Comparison of ENCODE assay signal across 9 cellular contexts in the genomic region with DNA sequence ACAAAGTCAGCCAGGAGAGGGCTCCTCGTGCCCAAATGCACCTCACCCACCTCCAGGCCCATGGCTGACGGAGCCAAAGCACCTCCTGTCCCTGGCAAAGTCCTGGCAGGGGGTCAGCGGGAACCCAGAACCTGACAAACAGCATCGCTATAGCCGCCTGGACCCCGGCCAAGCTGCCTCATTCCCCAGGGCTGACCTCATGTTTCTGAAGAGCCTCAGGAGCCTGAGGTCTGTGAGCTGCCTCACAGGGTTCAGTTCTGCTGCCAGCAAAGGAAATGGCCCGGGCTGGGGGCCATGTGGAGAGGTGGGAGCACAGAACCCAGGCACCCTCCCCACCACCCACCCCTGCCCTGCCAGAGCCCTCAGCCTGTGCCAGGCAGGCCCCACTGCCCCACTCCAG. TPM values are rescaled to one million over a fixed set of nuclear protein-coding genes. Genes with fewer than 3 reads are reported as not detected.
DNase-seq lines count a peak whose midpoint lies in the region; ATAC-seq and TF ChIP-seq lines count a peak whose summit lies in the region.
"Had no signal": no experiment of that assay in that cellular context is flagged by ENCODE, and none has a peak within 500 bp of the region (broad histone marks: within the 10 kb centered on the region; RNA-seq: fewer than 3 reads in every experiment).

No MANE protein-coding gene starts in this region.

- peaks cover 0 to 5% (median 0%) of the 10 kb centered on the region in 5 donors for H3K27me3 Mint-ChIP-seq in naive thymus-derived CD8-positive, alpha-beta T cell

- POLR2A ChIA-PET in naive thymus-derived CD8-positive, alpha-beta T cell (lab: Charles Lee): no interaction called here

- no peak overlapping the region for H3K4me3 ChIP-seq in AG10803 (ENCODE audit: low read length)
- H3K4me3 ChIP-seq in cardiac fibroblast (replicated peaks in 1 of 2; ENCODE audit: low read depth in 2 of 2, low read length in 2 of 2): no peak overlapping the region
- H3K4me3 ChIP-seq in lower lobe of right lung: no peak overlapping the region

- H3K4me3 Mint-ChIP-seq in naive thymus-derived CD8-positive, alpha-beta T cell: no peak overlapping the region

- H3K27me3 ChIP-seq in lower lobe of right lung (ENCODE audit: low read depth): no peaks in the 10 kb centered on the region

- no peaks in the 10 kb centered on the region for H3K36me3 ChIP-seq in lower lobe of right lung

- H3K27ac ChIP-seq in lower lobe of right lung: peak overlapping the region; percentile 79

- ATAC-seq in lower lobe of right lung: peak; percentile 70 to 78
- no peak for ATAC-seq in HG03354 (IDR thresholded peaks at IDR 0.05; ENCODE audit: poor library complexity, severe bottlenecking, unreplicated experiment)
- no peak for ATAC-seq in naive thymus-derived CD8-positive, alpha-beta T cell

- H3K27ac Mint-ChIP-seq in naive thymus-derived CD8-positive, alpha-beta T cell: no peak overlapping the region

- H3K4me1 Mint-ChIP-seq in naive thymus-derived CD8-positive, alpha-beta T cell: peaks cover 0 to 7% (median 2%) of the 10 kb centered on the region in 4 donors

- peaks cover 20% of the 10 kb centered on the region for H3K4me1 ChIP-seq in lower lobe of right lung

- DNase-seq in AG10803 (ENCODE audit: low read depth) (peak; percentile 72), M059J (ENCODE audit: low read depth) (peak; percentile 94), cardiac fibroblast (ENCODE audit: low read depth in 2 of 2) (peak; percentile 83 to 85), lower lobe of right lung (peak; percentile 92), GM13977 (ENCODE audit: low spot score) (no peak), NCI-H128 (lab: John Stamatoyannopoulos, UW; ENCODE audit: unreplicated experiment) (no peak)
- no peak for DNase-seq in naive thymus-derived CD8-positive, alpha-beta T cell
- DNase-seq: small intestine had no signal

- H3K36me3 Mint-ChIP-seq in naive thymus-derived CD8-positive, alpha-beta T cell: no peaks in the 10 kb centered on the region

- H3K9me3 Mint-ChIP-seq in naive thymus-derived CD8-positive, alpha-beta T cell: no peaks in the 10 kb centered on the region

- in situ Hi-C loops in GM13977 (cut with MboI; ENCODE audit: low pct_unique_long_range_greater_than_20kb, low sequenced_read_pairs, unreplicated experiment): no loop called here

- no peaks in the 10 kb centered on the region for H3K9me3 ChIP-seq in lower lobe of right lung

- TF ChIP-seq CTCF in AG10803 (conservative IDR thresholded peaks at IDR 0.05; ENCODE audit: low read length) (0 out of 2 replicates have a peak, but pooled peaks have one; percentile 2), cardiac fibroblast (IDR thresholded peaks at IDR 0.05; ENCODE audit: low read depth, low read length) (no peak), lower lobe of right lung (IDR thresholded peaks at IDR 0.05) (no peak), GM13977 (IDR thresholded peaks at IDR 0.05; ENCODE audit: extremely low read depth, insufficient read depth, missing control alignments) (no peak)

- intact Hi-C loops in lower lobe of right lung (cut with DNase I): no loop called here

RNA-seq across cellular contexts. Expression of a gene that starts 4.2 kb away (rescaled TPM):
- total RNA-seq in M059J (2014; rRNA removed; shearing (Covaris generic)): 3.2 and 6.2 TPM in 2 replicates
- total RNA-seq in lower lobe of right lung: 1.9 TPM
- total RNA-seq in naive thymus-derived CD8-positive, alpha-beta T cell: under 1 TPM; 0.55 to 0.60 TPM
- under 1 TPM in 1 of 3 donors, not detected in 2; 0.05 TPM for polyA plus RNA-seq in naive thymus-derived CD8-positive, alpha-beta T cell

RNA-seq across cellular contexts. Expression of a gene that starts 55.3 kb away (rescaled TPM):
- 33.0 and 62.4 TPM in 2 replicates for total RNA-seq in M059J (2014; rRNA removed; shearing (Covaris generic))
- 94.7 TPM for total RNA-seq in lower lobe of right lung
- total RNA-seq in naive thymus-derived CD8-positive, alpha-beta T cell: 10 to 100 TPM; 88.2 to 93.6 TPM
- 10 to 100 TPM; 30.0 to 56.2 (median 45.0) TPM for polyA plus RNA-seq in naive thymus-derived CD8-positive, alpha-beta T cell

Comparison
In these comparisons a context has a peak if more than half of its experiments do, and no peak if none do; other contexts are left out.
1. DNase-seq: peak in AG10803 (single experiment), M059J (single experiment), cardiac fibroblast (2 of 2) and lower lobe of right lung (single experiment); none in GM13977 (single experiment), NCI-H128 (single experiment) and naive thymus-derived CD8-positive, alpha-beta T cell (0 of 10).
2. ATAC-seq: peak in lower lobe of right lung (2 of 2); none in HG03354 (single experiment) and naive thymus-derived CD8-positive, alpha-beta T cell (0 of 2).